Comparison of ENCODE assay signal across 13 cellular contexts in the genomic region with DNA sequence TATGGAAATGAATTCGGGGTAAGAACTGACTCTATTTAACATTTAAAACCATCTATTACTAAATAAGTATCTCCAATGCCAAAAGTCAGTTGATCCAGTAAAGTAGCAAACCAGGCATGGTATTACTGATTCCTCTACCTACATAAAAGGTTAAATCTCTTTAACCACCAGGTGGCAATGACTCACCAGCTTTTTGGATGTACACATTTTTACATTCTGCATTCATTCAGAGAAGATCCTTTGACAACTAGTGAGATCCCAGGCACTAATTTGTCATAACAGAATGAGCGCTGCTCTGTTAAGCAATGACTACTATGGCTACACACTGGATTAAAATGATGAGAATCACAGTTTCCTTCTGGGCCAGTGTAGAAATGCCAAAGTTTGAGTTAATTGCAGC.
DNase-seq lines count a peak whose midpoint lies in the region; ATAC-seq and TF ChIP-seq lines count a peak whose summit lies in the region.
"Had no signal": no experiment of that assay in that cellular context is flagged by ENCODE, and none has a peak within 500 bp of the region (broad histone marks: within the 10 kb centered on the region; RNA-seq: fewer than 3 reads in every experiment).

No MANE protein-coding gene starts in this region.

- H3K27ac Mint-ChIP-seq in naive thymus-derived CD8-positive, alpha-beta T cell, result no peak overlapping the region
- H3K27ac Mint-ChIP-seq in CD8-positive, alpha-beta memory T cell, result no peak overlapping the region

- H3F3A ChIP-seq in smooth muscle cell (ENCODE audit: low read depth), result no peaks in the 10 kb centered on the region

- no peaks in the 10 kb centered on the region for H3K36me3 Mint-ChIP-seq in naive thymus-derived CD8-positive, alpha-beta T cell
- H3K36me3 Mint-ChIP-seq in CD8-positive, alpha-beta memory T cell, result no peaks in the 10 kb centered on the region

- no peaks in the 10 kb centered on the region for H3K4me1 ChIP-seq in smooth muscle cell (ENCODE audit: low read depth)
- no peaks in the 10 kb centered on the region for H3K4me1 ChIP-seq in CD8-positive, alpha-beta memory T cell (ENCODE audit: insufficient read depth, low read length)
- H3K4me1 ChIP-seq: BLaER1 had no signal

- POLR2A ChIA-PET in naive thymus-derived CD8-positive, alpha-beta T cell (lab: Charles Lee), result no interaction called here
- POLR2A ChIA-PET in CD8-positive, alpha-beta memory T cell (lab: Charles Lee), result no interaction called here

- no peaks in the 10 kb centered on the region for H3K27me3 ChIP-seq in smooth muscle cell (ENCODE audit: low read depth)
- H3K27me3 ChIP-seq in CD8-positive, alpha-beta memory T cell (ENCODE audit: insufficient read depth, low read length, poor library complexity, severe bottlenecking), result no peaks in the 10 kb centered on the region
- H3K27me3 ChIP-seq: BLaER1 had no signal

- H3K9me3 Mint-ChIP-seq in naive thymus-derived CD8-positive, alpha-beta T cell, result peaks cover 0 to 10% (median 7%) of the 10 kb centered on the region in 9 donors
- H3K9me3 Mint-ChIP-seq in CD8-positive, alpha-beta memory T cell, result peaks cover 0 to 30% (median 4%) of the 10 kb centered on the region in 5 donors

- H3K36me3 ChIP-seq in smooth muscle cell (ENCODE audit: low read depth), result no peaks in the 10 kb centered on the region
- no peaks in the 10 kb centered on the region for H3K36me3 ChIP-seq in CD8-positive, alpha-beta memory T cell (ENCODE audit: insufficient read depth, low read length)
- H3K36me3 ChIP-seq: BLaER1 had no signal

- DNase-seq in SKM-1 treated with dmso at 0.1 percent for 144 hours (lab: John Stamatoyannopoulos, UW; ENCODE audit: unreplicated experiment) (peak; percentile 2), SKM-1 (lab: John Stamatoyannopoulos, UW; ENCODE audit: unreplicated experiment) (no peak), NCI-H69 (lab: John Stamatoyannopoulos, UW) (peak; percentile 84), choroid plexus epithelial cell (ENCODE audit: low read depth) (peak; percentile 75), smooth muscle cell (lab: John Stamatoyannopoulos, UW; ENCODE audit: unreplicated experiment) (no peak)
- DNase-seq in naive thymus-derived CD8-positive, alpha-beta T cell, result no peak
- DNase-seq in CD8-positive, alpha-beta memory T cell, result no peak
- DNase-seq: activated CD8-positive, alpha-beta memory T cell treated with anti-CD3 and anti-CD28 coated beads, Interleukin-2, amount 50 U/mL, for 48 hours; mucosa of descending colon; Right ventricle myocardium superior; stimulated activated CD4-positive, alpha-beta T cell treated with anti-CD3 and anti-CD28 coated beads, Interleukin-4, amount 100 ng/mL, for 1 hour had no signal

- H3K4me1 Mint-ChIP-seq in naive thymus-derived CD8-positive, alpha-beta T cell, result no peaks in the 10 kb centered on the region
- no peaks in the 10 kb centered on the region for H3K4me1 Mint-ChIP-seq in CD8-positive, alpha-beta memory T cell

- H3K27ac ChIP-seq in smooth muscle cell (ENCODE audit: low read depth), result no peak overlapping the region
- no peak overlapping the region for H3K27ac ChIP-seq in CD8-positive, alpha-beta memory T cell (ENCODE audit: low read depth, low read length)
- H3K27ac ChIP-seq: BLaER1 had no signal

- CTCF ChIA-PET in CD8-positive, alpha-beta memory T cell (lab: Charles Lee), result no interaction called here

- no peak overlapping the region for H3K4me3 Mint-ChIP-seq in naive thymus-derived CD8-positive, alpha-beta T cell
- no peak overlapping the region for H3K4me3 Mint-ChIP-seq in CD8-positive, alpha-beta memory T cell

- H4K20me1 ChIP-seq in smooth muscle cell (ENCODE audit: low read depth), result no peaks in the 10 kb centered on the region
- H4K20me1 ChIP-seq: BLaER1 had no signal

- no peak overlapping the region for H2AFZ ChIP-seq in smooth muscle cell (ENCODE audit: low read depth)

- WGBS in smooth muscle cell (ENCODE audit: low lambda C conversion rate), result 52% methylated on average over 2 of the region's 2 CpGs

- H3K79me2 ChIP-seq in smooth muscle cell (ENCODE audit: low read depth), result no peaks in the 10 kb centered on the region

- H3K4me2 ChIP-seq in smooth muscle cell, result no peak overlapping the region
- H3K4me2 ChIP-seq: BLaER1 had no signal

- peak; percentile 46 for TF ChIP-seq CTCF in choroid plexus epithelial cell (conservative IDR thresholded peaks at IDR 0.05; ENCODE audit: low read depth, low read length)
- TF ChIP-seq CTCF in smooth muscle cell (IDR thresholded peaks at IDR 0.05; ENCODE audit: borderline replicate concordance, insufficient read depth, poor library complexity, severe bottlenecking), result peak; percentile 11

- H3K27me3 Mint-ChIP-seq in naive thymus-derived CD8-positive, alpha-beta T cell, result peaks cover 0 to 2% (median 0%) of the 10 kb centered on the region in 5 donors
- peaks cover 0 to 1% of the 10 kb centered on the region in 2 donors for H3K27me3 Mint-ChIP-seq in CD8-positive, alpha-beta memory T cell

- no peak overlapping the region for H3K4me3 ChIP-seq in choroid plexus epithelial cell (ENCODE audit: low read depth, low read length)
- H3K4me3 ChIP-seq in smooth muscle cell, result no peak overlapping the region
- H3K4me3 ChIP-seq in CD8-positive, alpha-beta memory T cell (ENCODE audit: low read length), result no peak overlapping the region
- H3K4me3 ChIP-seq: BLaER1, mucosa of descending colon had no signal

- ATAC-seq in HG03159 (IDR thresholded peaks at IDR 0.05; ENCODE audit: unreplicated experiment), result no peak
- ATAC-seq in naive thymus-derived CD8-positive, alpha-beta T cell, result no peak
- ATAC-seq: mucosa of descending colon had no signal

- no peak overlapping the region for H3K9ac ChIP-seq in smooth muscle cell (ENCODE audit: low read depth)
- H3K9ac ChIP-seq: BLaER1 had no signal

- H3K9me3 ChIP-seq in smooth muscle cell (replicated peaks; ENCODE audit: low read depth), result no peaks in the 10 kb centered on the region
- H3K9me3 ChIP-seq in CD8-positive, alpha-beta memory T cell (ENCODE audit: low read length), result no peaks in the 10 kb centered on the region
- H3K9me3 ChIP-seq: BLaER1 had no signal

Comparison
In these comparisons a context has a peak if more than half of its experiments do, and no peak if none do; other contexts are left out.
1. DNase-seq: peak in SKM-1 treated with dmso at 0.1 percent for 144 hours (single experiment), NCI-H69 (single experiment) and choroid plexus epithelial cell (single experiment); none in SKM-1 (single experiment), smooth muscle cell (single experiment), naive thymus-derived CD8-positive, alpha-beta T cell (0 of 10) and CD8-positive, alpha-beta memory T cell (0 of 5).